In the genomic region with DNA sequence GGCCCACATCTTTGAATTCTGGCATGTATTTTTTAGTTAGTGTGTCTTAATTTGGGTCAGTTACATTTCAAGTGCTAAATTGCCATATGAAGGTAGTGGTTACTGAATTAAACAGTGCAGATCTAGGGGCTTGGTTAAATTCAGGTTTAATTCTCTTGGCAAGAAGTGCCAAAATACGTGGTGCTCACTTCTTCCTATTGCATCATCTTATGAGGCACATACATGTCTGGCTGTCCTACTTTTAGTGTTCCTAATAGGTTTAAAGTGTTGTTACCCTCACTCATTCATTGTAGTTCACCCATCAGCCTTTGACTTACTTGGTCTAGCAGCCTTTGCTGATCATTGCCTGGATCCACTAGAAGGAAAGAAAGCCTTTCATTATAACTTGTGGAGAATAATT, we compare ENCODE assay signal across 24 cellular contexts. TPM values are rescaled to one million over a fixed set of nuclear protein-coding genes. Genes with fewer than 3 reads are reported as not detected.
DNase-seq lines count a peak whose midpoint lies in the region; ATAC-seq, FAIRE-seq and TF ChIP-seq lines count a peak whose summit lies in the region.
"Had no signal": no experiment of that assay in that cellular context is flagged by ENCODE, and none has a peak within 500 bp of the region (broad histone marks: within the 10 kb centered on the region; RNA-seq: fewer than 3 reads in every experiment).

No MANE protein-coding gene starts in this region.

- no peak for TF ChIP-seq EP300 in GM12878 (IDR thresholded peaks at IDR 0.05; ENCODE audit: borderline replicate concordance in 1 of 2, control insufficient read depth in 1 of 2, low read depth in 2 of 2, low read length in 2 of 2)

- no peaks in the 10 kb centered on the region for H3K79me2 ChIP-seq in GM12878 (ENCODE audit: control insufficient read depth, insufficient read depth, low read length)

- TF ChIP-seq RAD21 in GM12878 (IDR thresholded peaks at IDR 0.05; ENCODE audit: insufficient read depth, low read depth, low read length) = no peak

- no TSS peak for BruUV-seq in GM12878 (replicated peaks; lab: Mats Ljungman, UMichigan)

- H3K4me2 ChIP-seq in GM12878 (ENCODE audit: control insufficient read depth, insufficient read depth) = no peak overlapping the region
- H3K4me2 ChIP-seq: BLaER1 treated with 17β-estradiol and CSF1 and Interleukin-3, amounts not matched to agents 10 nM and 100 nM had no signal

- FAIRE-seq in GM12878 (lab: Jason Lieb, UNC) = peak; percentile 18
- FAIRE-seq: D721Med had no signal

- no peak for TF ChIP-seq POLR2A in GM12878 (IDR thresholded peaks at IDR 0.05; ENCODE audit: low read depth, low read length)

- H3K27me3 ChIP-seq in GM12878 (replicated peaks in 1 of 2; ENCODE audit: control insufficient read depth in 2 of 2, insufficient read depth in 2 of 2, low read length in 1 of 2) = no peaks in the 10 kb centered on the region
- H3K27me3 ChIP-seq in heart right ventricle = no peaks in the 10 kb centered on the region
- H3K27me3 ChIP-seq: BLaER1 treated with 17β-estradiol and CSF1 and Interleukin-3, amounts not matched to agents 10 nM and 100 nM; SJSA1 had no signal

- H3K4me1 ChIP-seq in GM12878 (ENCODE audit: control insufficient read depth, insufficient read depth, low read length) (no peaks in the 10 kb centered on the region), heart right ventricle (no peaks in the 10 kb centered on the region)
- H3K4me1 ChIP-seq: BLaER1 treated with 17β-estradiol and CSF1 and Interleukin-3, amounts not matched to agents 10 nM and 100 nM; SJSA1 had no signal

- WGBS in GM12878 (ENCODE audit: insufficient coverage, insufficient replicate concordance, low lambda C conversion rate, missing lambda C conversion rate) = 100% methylated on average over 1 of the region's 1 CpG
- WGBS in heart right ventricle, 2 donors = 71 to 83% methylated on average over 1 of the region's 1 CpG

- POLR2A ChIA-PET in activated CD8-positive, alpha-beta T cell treated with anti-CD3 and anti-CD28 coated beads for 36 hours (lab: Charles Lee) = no interaction called here
- POLR2A ChIA-PET in activated CD8-positive, alpha-beta T cell treated with anti-CD3 and anti-CD28 coated beads, Interleukin-2, amount 10 ng/mL, durations not matched to agents 7 days and 5 days (lab: Charles Lee) = no interaction called here
- POLR2A ChIA-PET in GM12878 (lab: Charles Lee) = no interaction called here

- no peak for TF ChIP-seq CTCF in activated CD8-positive, alpha-beta T cell treated with anti-CD3 and anti-CD28 coated beads for 36 hours (IDR thresholded peaks at IDR 0.05)
- TF ChIP-seq CTCF in GM12878 (IDR thresholded peaks at IDR 0.05 in 2 of 3, conservative IDR thresholded peaks at IDR 0.05 in 1 of 3; ENCODE audit: control insufficient read depth in 2 of 3, extremely low read depth in 1 of 3, insufficient read depth in 1 of 3, low read depth in 3 of 3, low read length in 3 of 3) = no peak
- no peak for TF ChIP-seq CTCF in fibroblast of pulmonary artery (IDR thresholded peaks at IDR 0.05; ENCODE audit: low read length, missing control alignments)
- TF ChIP-seq CTCF in heart right ventricle (IDR thresholded peaks at IDR 0.05) = no peak

- SMC1A ChIA-PET in GM12878 (lab: Charles Lee; ENCODE audit: uncharacterized antibody, unreplicated experiment) = no interaction called here

- H3K4me3 ChIP-seq in GM12878 (no peak overlapping the region), fibroblast of pulmonary artery (replicated peaks; ENCODE audit: low read depth, low read length) (no peak overlapping the region), heart right ventricle (no peak overlapping the region)
- H3K4me3 ChIP-seq: BLaER1 treated with 17β-estradiol and CSF1 and Interleukin-3, amounts not matched to agents 10 nM and 100 nM; SJSA1 had no signal

- H3K9me3 ChIP-seq in GM12878 (replicated peaks; ENCODE audit: control insufficient read depth, insufficient read depth, low read length) = no peaks in the 10 kb centered on the region
- no peaks in the 10 kb centered on the region for H3K9me3 ChIP-seq in heart right ventricle
- H3K9me3 ChIP-seq: BLaER1 treated with 17β-estradiol and CSF1 and Interleukin-3, amounts not matched to agents 10 nM and 100 nM; SJSA1 had no signal

- in situ Hi-C loops in GM12878 (cut with MboI) = no loop called here

- intact Hi-C loops in activated CD8-positive, alpha-beta T cell treated with anti-CD3 and anti-CD28 coated beads for 36 hours (cut with micrococcal nuclease) = no loop called here
- intact Hi-C loops in GM12878 (cut with micrococcal nuclease; ENCODE audit: unreplicated experiment) (no loop called here), heart right ventricle (cut with DNase I) (loop anchor here in 1 of 10 donors (10.0 kb wide), 1 partner anchor 86 kb away; the partner anchor contains the start of gene DENND4C)

- peaks cover 9% of the 10 kb centered on the region for H3K36me3 Mint-ChIP-seq in activated CD8-positive, alpha-beta T cell treated with anti-CD3 and anti-CD28 coated beads for 36 hours (ENCODE audit: low read depth)
- peaks cover 27% of the 10 kb centered on the region for H3K36me3 Mint-ChIP-seq in activated CD8-positive, alpha-beta T cell treated with anti-CD3 and anti-CD28 coated beads, Interleukin-2, amount 10 ng/mL, durations not matched to agents 7 days and 5 days (ENCODE audit: low read depth)

- H4K20me1 ChIP-seq in GM12878 (ENCODE audit: control insufficient read depth, insufficient read depth) = no peaks in the 10 kb centered on the region

- no peaks in the 10 kb centered on the region; a peak in 2 of 4 replicates for H3K36me3 ChIP-seq in GM12878 (ENCODE audit: control insufficient read depth in 2 of 2, insufficient read depth in 2 of 2, low read length in 1 of 2)
- peaks cover 0 to 87% (median 3%) of the 10 kb centered on the region in 9 donors for H3K36me3 ChIP-seq in heart right ventricle
- H3K36me3 ChIP-seq: SJSA1 had no signal

- no peaks in the 10 kb centered on the region for H3K9me3 Mint-ChIP-seq in activated CD8-positive, alpha-beta T cell treated with anti-CD3 and anti-CD28 coated beads for 36 hours
- no peaks in the 10 kb centered on the region for H3K9me3 Mint-ChIP-seq in activated CD8-positive, alpha-beta T cell treated with anti-CD3 and anti-CD28 coated beads, Interleukin-2, amount 10 ng/mL, durations not matched to agents 7 days and 5 days (ENCODE audit: insufficient read depth)
- H3K9me3 Mint-ChIP-seq: CD4-positive, alpha-beta T cell; IgD-negative memory B cell had no signal

- DNase-seq in activated CD8-positive, alpha-beta T cell treated with anti-CD3 and anti-CD28 coated beads for 36 hours = no peak
- no peak for DNase-seq in activated CD8-positive, alpha-beta T cell treated with anti-CD3 and anti-CD28 coated beads, Interleukin-2, amount 10 ng/mL, durations not matched to agents 7 days and 5 days
- DNase-seq in GM12878 (ENCODE audit: low read depth, low spot score) (no peak), fibroblast of pulmonary artery (ENCODE audit: low read depth) (peak; percentile 10), heart right ventricle (no peak), midbrain (lab: John Stamatoyannopoulos, UW) (no peak)
- DNase-seq: 8988T; CD4-positive, alpha-beta T cell; GOT3; NCI-H1092; NCI-H1417 treated with DMSO at 0.1 percent for 48 hours; NCI-H1694 treated with DMSO at 0.1 percent for 48 hours; NCI-H2171 treated with DMSO at 0.1 percent for 48 hours; NCI-H345; NCI-H524; NCI-H748 treated with DMSO at 0.1 percent for 48 hours; NK-92 treated with Interleukin-12 subunit alpha and Interleukin-12 subunit beta, amount 100 ng/mL, for 24 hours; PC-3 had no signal

- no peak for ATAC-seq in activated CD8-positive, alpha-beta T cell treated with anti-CD3 and anti-CD28 coated beads for 36 hours
- no peak for ATAC-seq in activated CD8-positive, alpha-beta T cell treated with anti-CD3 and anti-CD28 coated beads, Interleukin-2, amount 10 ng/mL, durations not matched to agents 7 days and 5 days
- no peak for ATAC-seq in GM12878
- ATAC-seq in heart right ventricle = no peak
- no peak for ATAC-seq in GM18502 (IDR thresholded peaks at IDR 0.05; ENCODE audit: poor library complexity, unreplicated experiment)
- ATAC-seq: HCT116, PC-3 had no signal

- H2AFZ ChIP-seq in GM12878 (ENCODE audit: control insufficient read depth, low read depth, low read length) = no peak overlapping the region

- no peaks in the 10 kb centered on the region for H3K27me3 Mint-ChIP-seq in activated CD8-positive, alpha-beta T cell treated with anti-CD3 and anti-CD28 coated beads for 36 hours
- H3K27me3 Mint-ChIP-seq in activated CD8-positive, alpha-beta T cell treated with anti-CD3 and anti-CD28 coated beads, Interleukin-2, amount 10 ng/mL, durations not matched to agents 7 days and 5 days (ENCODE audit: low read depth) = no peaks in the 10 kb centered on the region
- H3K27me3 Mint-ChIP-seq: CD4-positive, alpha-beta T cell; IgD-negative memory B cell had no signal

- peak overlapping the region; percentile 52 for H3K27ac Mint-ChIP-seq in activated CD8-positive, alpha-beta T cell treated with anti-CD3 and anti-CD28 coated beads for 36 hours
- no peak overlapping the region for H3K27ac Mint-ChIP-seq in activated CD8-positive, alpha-beta T cell treated with anti-CD3 and anti-CD28 coated beads, Interleukin-2, amount 10 ng/mL, durations not matched to agents 7 days and 5 days
- H3K27ac Mint-ChIP-seq: CD4-positive, alpha-beta T cell had no signal

- CTCF ChIA-PET in activated CD8-positive, alpha-beta T cell treated with anti-CD3 and anti-CD28 coated beads for 36 hours (lab: Charles Lee) = no interaction called here
- CTCF ChIA-PET in activated CD8-positive, alpha-beta T cell treated with anti-CD3 and anti-CD28 coated beads, Interleukin-2, amount 10 ng/mL, durations not matched to agents 7 days and 5 days (lab: Charles Lee) = no interaction called here
- CTCF ChIA-PET in GM12878 (lab: Yijun Ruan, JAX) = no interaction called here

- H3K27ac ChIP-seq in GM12878 (ENCODE audit: control insufficient read depth, insufficient read depth) (no peak overlapping the region), heart right ventricle (no peak overlapping the region)
- H3K27ac ChIP-seq: BLaER1 treated with 17β-estradiol and CSF1 and Interleukin-3, amounts not matched to agents 10 nM and 100 nM; SJSA1 had no signal

- H3K4me3 Mint-ChIP-seq in activated CD8-positive, alpha-beta T cell treated with anti-CD3 and anti-CD28 coated beads for 36 hours = no peak overlapping the region
- no peak overlapping the region for H3K4me3 Mint-ChIP-seq in activated CD8-positive, alpha-beta T cell treated with anti-CD3 and anti-CD28 coated beads, Interleukin-2, amount 10 ng/mL, durations not matched to agents 7 days and 5 days
- H3K4me3 Mint-ChIP-seq: CD4-positive, alpha-beta T cell; IgD-negative memory B cell had no signal

- H3K9ac ChIP-seq in GM12878 (ENCODE audit: control insufficient read depth, insufficient read depth, low read length) = no peak overlapping the region
- H3K9ac ChIP-seq: BLaER1 treated with 17β-estradiol and CSF1 and Interleukin-3, amounts not matched to agents 10 nM and 100 nM had no signal

- peaks cover 10% of the 10 kb centered on the region for H3K4me1 Mint-ChIP-seq in activated CD8-positive, alpha-beta T cell treated with anti-CD3 and anti-CD28 coated beads for 36 hours (ENCODE audit: low read depth)
- H3K4me1 Mint-ChIP-seq in activated CD8-positive, alpha-beta T cell treated with anti-CD3 and anti-CD28 coated beads, Interleukin-2, amount 10 ng/mL, durations not matched to agents 7 days and 5 days (ENCODE audit: low read depth) = no peaks in the 10 kb centered on the region
- H3K4me1 Mint-ChIP-seq: IgD-negative memory B cell had no signal

- RAD21 ChIA-PET in GM12878 (lab: Charles Lee; ENCODE audit: unreplicated experiment) = no interaction called here

RNA-seq across cellular contexts. Expression of gene RPS6, which starts 59.5 kb away (rescaled TPM):
- 1,000 to 10,000 TPM; 3,991 to 4,024 TPM for total RNA-seq in activated CD8-positive, alpha-beta T cell treated with anti-CD3 and anti-CD28 coated beads for 36 hours
- 1,000 to 10,000 TPM; 2,209 to 2,222 TPM for total RNA-seq in activated CD8-positive, alpha-beta T cell treated with anti-CD3 and anti-CD28 coated beads, Interleukin-2, amount 10 ng/mL, durations not matched to agents 7 days and 5 days
- 490 and 506 TPM in 2 replicates for total RNA-seq in GM12878 (2013; cell fraction: nucleolus; rRNA removed)
- 3,197 and 3,577 TPM in 2 replicates for total RNA-seq in GM12878 (2014; rRNA removed)
- 3,329 and 3,354 TPM in 2 replicates for total RNA-seq in GM12878 (2014; rRNA removed; fragmentation: Illumina TruSeq; extraction: Trizol)
- total RNA-seq in GM12878 (2021) = 3,715 and 3,807 TPM in 2 replicates
- 2,549 TPM for polyA plus RNA-seq in GM12878 (2011; ENCODE audit: low read depth)
- 3,325 and 4,870 TPM in 2 replicates for polyA plus RNA-seq in GM12878 (2011; rRNA removed)
- polyA plus RNA-seq in GM12878 (2011; cell fraction: cytosol; rRNA removed) = 1,951 and 1,979 TPM in 2 replicates
- polyA plus RNA-seq in GM12878 (2011; cell fraction: nucleus; rRNA removed) = 758 and 1,020 TPM in 2 replicates
- polyA plus RNA-seq in GM12878 (2012) = 3,764 and 4,705 TPM in 2 replicates
- polyA plus RNA-seq in GM12878 (2014; fragmentation: Illumina TruSeq; extraction: Trizol) = 4,298 and 5,036 TPM in 2 replicates
- 1,000 to 10,000 TPM; 6,611 to 6,951 TPM for polyA plus RNA-seq in GM12878 (2014; fragmentation: Nextera tagmentation; extraction: Ambion mirVana)
- 3,277 and 3,737 TPM in 2 replicates for polyA plus RNA-seq in GM12878 (2014; rRNA removed)
- 1,000 to 10,000 TPM; 2,159 to 2,239 TPM for polyA plus RNA-seq in GM12878 (2016; fragmentation: Nextera tagmentation; extraction: Ambion mirVana)
- 1,308 and 1,402 TPM in 2 replicates for polyA minus RNA-seq in GM12878 (2011; rRNA and poly(A)+ RNA removed)
- polyA minus RNA-seq in GM12878 (2011; cell fraction: cytosol; rRNA and poly(A)+ RNA removed) = 282 and 356 TPM in 2 replicates
- polyA minus RNA-seq in GM12878 (2011; cell fraction: nucleus; rRNA and poly(A)+ RNA removed) = 205 and 290 TPM in 2 replicates
- total RNA-seq in heart right ventricle = 1,000 to 10,000 TPM in 2 of 10 donors, 100 to 1,000 TPM in 8; 741 to 1,132 (median 846) TPM
- polyA plus RNA-seq in heart right ventricle = 1,000 to 10,000 TPM; 1,705 to 2,340 TPM
